9 cellular contexts compared by ENCODE assay signal in genomic region chr5:153964201-153965101, GRCh38.
DNase-seq lines count a peak whose midpoint lies in the region; ATAC-seq, FAIRE-seq and TF ChIP-seq lines count a peak whose summit lies in the region.
"Had no signal": no experiment of that assay in that cellular context is flagged by ENCODE, and none has a peak within 500 bp of the region (broad histone marks: within the 10 kb centered on the region; RNA-seq: fewer than 3 reads in every experiment).

No MANE protein-coding gene starts in this region.

- no peaks in the 10 kb centered on the region for H3K9me2 ChIP-seq in OCI-LY7 (ENCODE audit: insufficient read depth, low read length)

- peaks cover 2% of the 10 kb centered on the region for H3F3A ChIP-seq in smooth muscle cell (ENCODE audit: low read depth)

- DNase-seq in NCI-H345 treated with DMSO at 0.1 percent for 48 hours (lab: John Stamatoyannopoulos, UW; ENCODE audit: unreplicated experiment) (peak; percentile 36), NCI-H345 (lab: John Stamatoyannopoulos, UW) (no peak), OCI-LY7 (ENCODE audit: low spot score) (no peak), left ventricle myocardium superior (no peak), smooth muscle cell (lab: John Stamatoyannopoulos, UW; ENCODE audit: unreplicated experiment) (no peak), H54 (ENCODE audit: insufficient read length, low spot score) (no peak), GM10248 (ENCODE audit: extremely low spot score) (no peak)

- H3K27me3 ChIP-seq in smooth muscle cell (ENCODE audit: low read depth): peaks cover 15% of the 10 kb centered on the region
- H3K27me3 ChIP-seq: tibial nerve had no signal

- H3K4me1 ChIP-seq in OCI-LY7 (ENCODE audit: insufficient read depth, low read length, poor library complexity, severe bottlenecking) (no peaks in the 10 kb centered on the region), smooth muscle cell (ENCODE audit: low read depth) (peaks cover 3% of the 10 kb centered on the region)

- H3K9ac ChIP-seq in smooth muscle cell (ENCODE audit: low read depth): no peak overlapping the region

- FAIRE-seq in H54 (lab: Jason Lieb, UNC): no peak

- TF ChIP-seq POLR2A in H54 (IDR thresholded peaks at IDR 0.05; ENCODE audit: low read depth, low read length): no peak

- H3K4me2 ChIP-seq in OCI-LY7 (ENCODE audit: low read length) (peak overlapping the region; percentile 27), smooth muscle cell (peak overlapping the region; percentile 87)

- H3K27ac ChIP-seq in OCI-LY7 (ENCODE audit: low read depth, low read length, poor library complexity, severe bottlenecking) (no peak overlapping the region), smooth muscle cell (ENCODE audit: low read depth) (no peak overlapping the region)
- H3K27ac ChIP-seq: tibial nerve had no signal

- H3K36me3 ChIP-seq in OCI-LY7 (ENCODE audit: insufficient read depth, low read length): no peaks in the 10 kb centered on the region
- H3K36me3 ChIP-seq in smooth muscle cell (ENCODE audit: low read depth): no peaks in the 10 kb centered on the region
- H3K36me3 ChIP-seq: tibial nerve had no signal

- H2AFZ ChIP-seq in OCI-LY7 (ENCODE audit: low read length) (peak overlapping the region; percentile 82), smooth muscle cell (ENCODE audit: low read depth) (peak overlapping the region; percentile 88)

- H3K79me2 ChIP-seq in OCI-LY7 (ENCODE audit: insufficient read depth, low read depth, low read length) (no peaks in the 10 kb centered on the region), smooth muscle cell (ENCODE audit: low read depth) (no peaks in the 10 kb centered on the region)

- ATAC-seq in left ventricle myocardium superior (peak; percentile 41), GM21381 (IDR thresholded peaks at IDR 0.05; ENCODE audit: unreplicated experiment) (no peak)

- H3K4me3 ChIP-seq in OCI-LY7 (ENCODE audit: low read depth, low read length, poor library complexity, severe bottlenecking) (no peak overlapping the region), smooth muscle cell (peak overlapping the region; percentile 49)
- H3K4me3 ChIP-seq: tibial nerve had no signal

- CTCF ChIA-PET in OCI-LY7 (lab: Charles Lee; ENCODE audit: unreplicated experiment) (interaction anchor here (0.5 to 1.6 kb wide), 5 partner anchors 99 to 1432 kb away, joined by 3 to 10 read pairs (median 4); no protein-coding TSS in a partner anchor), GM10248 (lab: Yijun Ruan, JAX) (interaction anchor here (0.6 to 8.1 kb wide), 55 partner anchors 9 to 1454 kb away, joined by 3 to 111 read pairs (median 4); partner anchors contain the start of gene GRIA1)

- 65% methylated on average over 20 of the region's 20 CpGs for WGBS in smooth muscle cell (ENCODE audit: low lambda C conversion rate)

- intact Hi-C loops in OCI-LY7 (cut with micrococcal nuclease; ENCODE audit: unreplicated experiment) (loop anchor here (2.0 to 10.0 kb wide), 5 partner anchors 140 to 1430 kb away; no protein-coding TSS in a partner anchor), left ventricle myocardium superior (cut with micrococcal nuclease) (loop anchor here (2.0 to 5.0 kb wide), 2 partner anchors 468 to 1432 kb away; no protein-coding TSS in a partner anchor)

- H3K9me3 ChIP-seq in OCI-LY7 (ENCODE audit: low read length): no peaks in the 10 kb centered on the region
- no peaks in the 10 kb centered on the region for H3K9me3 ChIP-seq in smooth muscle cell (replicated peaks; ENCODE audit: low read depth)
- H3K9me3 ChIP-seq: tibial nerve had no signal

- POLR2A ChIA-PET in OCI-LY7 (lab: Charles Lee) (interaction anchor here (0.5 to 0.6 kb wide), 4 partner anchors 813 to 1581 kb away, joined by 3 to 10 read pairs (median 3); no protein-coding TSS in a partner anchor), GM10248 (lab: Yijun Ruan, JAX) (no interaction called here)

- TF ChIP-seq CTCF in OCI-LY7 (conservative IDR thresholded peaks at IDR 0.05; ENCODE audit: low read length) (no peak), smooth muscle cell (IDR thresholded peaks at IDR 0.05; ENCODE audit: borderline replicate concordance, insufficient read depth, poor library complexity, severe bottlenecking) (no peak), GM10248 (IDR thresholded peaks at IDR 0.05; ENCODE audit: control extremely low read depth, extremely low read depth, low read depth, missing control alignments) (no peak)

- H4K20me1 ChIP-seq in OCI-LY7 (ENCODE audit: insufficient read depth, low read length) (no peaks in the 10 kb centered on the region), smooth muscle cell (ENCODE audit: low read depth) (no peaks in the 10 kb centered on the region)

- no TSS peak for BruUV-seq in OCI-LY7 (replicated peaks; lab: Mats Ljungman, UMichigan)
